12 cellular contexts compared by ENCODE assay signal in genomic region chr6:105428342-105428957, GRCh38. TPM values are rescaled to one million over a fixed set of nuclear protein-coding genes. Genes with fewer than 3 reads are reported as not detected.
DNase-seq lines count a peak whose midpoint lies in the region; ATAC-seq and TF ChIP-seq lines count a peak whose summit lies in the region.
"Had no signal": no experiment of that assay in that cellular context is flagged by ENCODE, and none has a peak within 500 bp of the region (broad histone marks: within the 10 kb centered on the region; RNA-seq: fewer than 3 reads in every experiment).

No MANE protein-coding gene starts in this region.

- peak overlapping the region; percentile 28; the same call in 1 of the 2 replicates for H3K4me2 ChIP-seq in BLaER1
- peak overlapping the region; percentile 59 for H3K4me2 ChIP-seq in PC-9

- no peak overlapping the region for H3K9ac ChIP-seq in BLaER1

- peaks cover 6% of the 10 kb centered on the region for H3K4me1 ChIP-seq in BLaER1
- H3K4me1 ChIP-seq in PC-9 (replicated peaks; ENCODE audit: insufficient read depth) = peaks cover 47% of the 10 kb centered on the region
- peaks cover 0 to 11% (median 0%) of the 10 kb centered on the region in 3 donors for H3K4me1 ChIP-seq in esophagus squamous epithelium

- no TSS peak for BruUV-seq in PC-9 (replicated peaks; lab: Mats Ljungman, UMichigan)

- H3K79me2 ChIP-seq in PC-9 (ENCODE audit: low read depth) = no peaks in the 10 kb centered on the region

- DNase-seq in PC-9 (peak; percentile 65 to 100), esophagus squamous epithelium (lab: John Stamatoyannopoulos, UW) (no peak), non-pigmented ciliary epithelial cell (ENCODE audit: low read depth) (peak; percentile 45), NCI-H526 treated with DMSO at 0.1 percent for 48 hours (lab: John Stamatoyannopoulos, UW) (no peak), NCI-H1694 treated with DMSO at 0.1 percent for 48 hours (lab: John Stamatoyannopoulos, UW) (no peak)
- DNase-seq in stimulated activated CD4-positive, alpha-beta T cell treated with anti-CD3 and anti-CD28 coated beads, Interleukin-4, amount 100 ng/mL, for 4 hours = no peak
- DNase-seq: activated CD8-positive, alpha-beta memory T cell treated with anti-CD3 and anti-CD28 coated beads, Interleukin-2, amount 50 U/mL, for 48 hours; central memory CD4-positive, alpha-beta T cell; stimulated activated naive CD8-positive, alpha-beta T cell treated with anti-CD3 and anti-CD28 coated beads, Interleukin-15, Interleukin-2, amounts not matched to agents 100 U/mL and 50 U/mL, for 24 hours; T-helper 2 cell had no signal

- CTCF ChIA-PET in PC-9 (lab: Charles Lee) = interaction anchor here (0.6 kb wide), 1 partner anchor 331 kb away, joined by 3 read pairs; no protein-coding TSS in a partner anchor

- 40 to 55% methylated on average over 5 of the region's 5 CpGs for WGBS in esophagus squamous epithelium, 2 donors

- no peaks in the 10 kb centered on the region for H3K9me2 ChIP-seq in PC-9 (ENCODE audit: insufficient read depth)

- intact Hi-C loops in PC-9 (cut with micrococcal nuclease; ENCODE audit: unreplicated experiment) = loop anchor here (1.0 to 10.0 kb wide), 3 partner anchors 254 to 691 kb away; no protein-coding TSS in a partner anchor
- intact Hi-C loops in esophagus squamous epithelium (cut with DNase I) = no loop called here

- H3K36me3 ChIP-seq in BLaER1 = no peaks in the 10 kb centered on the region
- H3K36me3 ChIP-seq in PC-9 (ENCODE audit: low read depth) = no peaks in the 10 kb centered on the region
- no peaks in the 10 kb centered on the region for H3K36me3 ChIP-seq in esophagus squamous epithelium

- ATAC-seq in HG03571 (IDR thresholded peaks at IDR 0.05; ENCODE audit: unreplicated experiment) = no peak
- ATAC-seq: stimulated activated naive CD8-positive, alpha-beta T cell treated with anti-CD3 and anti-CD28 coated beads, Interleukin-15, Interleukin-2, amounts not matched to agents 100 U/mL and 50 U/mL, for 24 hours had no signal

- H3K4me3 ChIP-seq in BLaER1 = no peak overlapping the region
- peak overlapping the region; percentile 20 for H3K4me3 ChIP-seq in PC-9
- H3K4me3 ChIP-seq in esophagus squamous epithelium = no peak overlapping the region

- peak overlapping the region; percentile 50 for H2AFZ ChIP-seq in PC-9

- H3K9me3 ChIP-seq in BLaER1 (no peaks in the 10 kb centered on the region), PC-9 (ENCODE audit: insufficient read depth, low read depth) (peaks cover 11% of the 10 kb centered on the region; the same call in 1 of the 2 replicates), esophagus squamous epithelium (no peaks in the 10 kb centered on the region)

- H3K27me3 ChIP-seq in BLaER1 = no peaks in the 10 kb centered on the region
- no peaks in the 10 kb centered on the region for H3K27me3 ChIP-seq in PC-9 (ENCODE audit: insufficient read depth, low read depth)
- no peaks in the 10 kb centered on the region for H3K27me3 ChIP-seq in esophagus squamous epithelium

- TF ChIP-seq CTCF in PC-9 (conservative IDR thresholded peaks at IDR 0.05) = no peak
- TF ChIP-seq CTCF in esophagus squamous epithelium (IDR thresholded peaks at IDR 0.05) = no peak

- H4K20me1 ChIP-seq in BLaER1 (no peaks in the 10 kb centered on the region), PC-9 (ENCODE audit: insufficient read depth) (no peaks in the 10 kb centered on the region)

- POLR2A ChIA-PET in PC-9 (lab: Charles Lee; ENCODE audit: unreplicated experiment) = no interaction called here

- H3K27ac ChIP-seq in BLaER1 = no peak overlapping the region
- peak overlapping the region; percentile 82 for H3K27ac ChIP-seq in PC-9
- H3K27ac ChIP-seq in esophagus squamous epithelium = peak overlapping the region; percentile 25 to 75 (median 58)

- no peak for TF ChIP-seq POLR2A in esophagus squamous epithelium (IDR thresholded peaks at IDR 0.05)

- peaks cover 39% of the 10 kb centered on the region for H3F3A ChIP-seq in PC-9 (ENCODE audit: insufficient read depth, low read depth)

RNA-seq across cellular contexts. Expression of gene PREP, which starts 25.6 kb away (rescaled TPM):
- total RNA-seq in PC-9 (2021) (35.8 and 36.7 TPM in 2 replicates), esophagus squamous epithelium (10 to 100 TPM; 11.9 to 28.0 (median 19.6) TPM)

Comparison
In these comparisons a context has a peak if more than half of its experiments do, and no peak if none do; other contexts are left out.
1. DNase-seq: peak in PC-9 (2 of 2) and non-pigmented ciliary epithelial cell (single experiment); none in esophagus squamous epithelium (single experiment), NCI-H526 treated with DMSO at 0.1 percent for 48 hours (single experiment), NCI-H1694 treated with DMSO at 0.1 percent for 48 hours (single experiment) and stimulated activated CD4-positive, alpha-beta T cell treated with anti-CD3 and anti-CD28 coated beads, Interleukin-4, amount 100 ng/mL, for 4 hours (0 of 2).